In the genomic region with DNA sequence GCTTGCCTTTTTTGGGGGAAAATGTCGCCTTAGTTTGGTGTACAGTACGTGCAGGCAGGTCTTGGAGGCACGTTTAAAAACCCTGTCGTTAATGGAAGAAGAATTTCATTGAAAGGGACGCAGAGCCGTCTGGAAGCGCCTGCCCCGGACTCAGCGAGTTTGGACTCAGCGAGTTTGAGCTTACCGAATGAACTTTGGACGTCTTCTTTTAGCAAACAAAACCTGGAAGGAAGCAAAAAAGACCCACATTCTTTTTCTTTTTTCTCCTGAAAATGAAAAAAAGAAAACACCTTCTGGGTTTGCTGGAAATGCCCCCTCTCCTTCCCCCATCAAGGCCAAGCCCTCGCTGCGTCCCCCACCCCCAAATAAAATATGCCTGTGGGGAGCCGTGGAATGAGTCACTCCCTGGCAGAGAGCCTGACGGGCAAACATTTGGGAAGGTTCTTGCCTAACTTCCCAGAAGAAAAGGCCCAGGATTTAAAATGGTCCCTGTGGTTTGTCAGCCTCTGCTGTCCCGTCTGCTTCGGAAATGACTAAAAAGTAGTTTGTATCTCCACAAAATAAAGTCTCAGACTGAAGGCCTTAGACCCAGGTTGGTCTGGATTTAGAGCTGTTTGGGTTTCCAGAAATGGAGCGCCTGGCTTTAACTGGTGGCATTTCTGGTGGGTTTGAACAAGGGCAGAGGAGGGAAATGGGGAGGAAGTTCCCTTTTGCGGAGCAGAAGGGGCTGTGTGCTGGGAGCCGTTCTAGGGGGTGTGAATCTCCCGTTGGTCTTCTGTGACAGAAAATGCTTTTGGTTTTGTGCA, we compare ENCODE assay signal across 8 cellular contexts. TPM values are rescaled to one million over a fixed set of nuclear protein-coding genes. Genes with fewer than 3 reads are reported as not detected.
DNase-seq lines count a peak whose midpoint lies in the region; FAIRE-seq and TF ChIP-seq lines count a peak whose summit lies in the region.

No MANE protein-coding gene starts in this region.

- H3K27me3 ChIP-seq in ovary, result no peaks in the 10 kb centered on the region

- peak; percentile 58 for TF ChIP-seq EP300 in ovary (IDR thresholded peaks at IDR 0.05)

- WGBS in ovary, 3 donors, result 8 to 12% (median 10%) methylated on average over 22 of the region's 22 CpGs

- FAIRE-seq in frontal cortex (lab: Jason Lieb, UNC), result no peak

- DNase-seq in AG20443 (ENCODE audit: low spot score) (peak; percentile 77), HFF-Myc (ENCODE audit: extremely low read depth, low read depth) (no peak), frontal cortex (ENCODE audit: low spot score in 2 of 2) (peak; percentile 40 to 66), ovary (peak; percentile 82 to 88 (median 84)), activated gamma-delta T cell (lab: John Stamatoyannopoulos, UW) (no peak), Ammon's horn (ENCODE audit: low spot score) (no peak)
- no peak for DNase-seq in activated CD4-positive, alpha-beta T cell treated with anti-CD3 and anti-CD28 coated beads for 1 hour

- TF ChIP-seq CTCF in HFF-Myc (IDR thresholded peaks at IDR 0.05; ENCODE audit: low read depth, low read length, missing control alignments), result no peak
- TF ChIP-seq CTCF in WI38 (IDR thresholded peaks at IDR 0.05; ENCODE audit: low read depth, low read length), result no peak
- no peak for TF ChIP-seq CTCF in ovary (IDR thresholded peaks at IDR 0.05)

- H3K9me3 ChIP-seq in ovary, result no peaks in the 10 kb centered on the region

- H3K4me3 ChIP-seq in HFF-Myc (replicated peaks; ENCODE audit: low read depth, low read length) (peak overlapping the region; percentile 94), WI38 (ENCODE audit: low read depth, low read length) (peak overlapping the region; percentile 92), ovary (peak overlapping the region; percentile 52)

- H3K36me3 ChIP-seq in ovary, result no peaks in the 10 kb centered on the region

- TF ChIP-seq POLR2A in ovary (IDR thresholded peaks at IDR 0.05), result no peak

- H3K27ac ChIP-seq in ovary, result peak overlapping the region; percentile 4 to 50

- intact Hi-C loops in ovary (cut with DNase I), result loop anchor here in 1 of 4 donors (2.0 kb wide), 1 partner anchor 23 kb away; no protein-coding TSS in a partner anchor

- H3K4me1 ChIP-seq in ovary (ENCODE audit: insufficient read depth), result peaks cover 21% of the 10 kb centered on the region

RNA-seq across cellular contexts. Expression of gene NEK6, which starts 1.7 kb away (rescaled TPM):
- total RNA-seq in frontal cortex (11.0 TPM), ovary (10 to 100 TPM in 5 of 7 donors, 1 to 10 TPM in 2; 7.2 to 45.1 (median 22.8) TPM)
- polyA plus RNA-seq in ovary, result 10 to 100 TPM in 1 of 2 donors, 1 to 10 TPM in 1; 7.6 to 23.0 TPM

Comparison
In these comparisons a context has a peak if more than half of its experiments do, and no peak if none do; other contexts are left out.
1. DNase-seq: peak in AG20443 (single experiment), frontal cortex (2 of 2) and ovary (5 of 5); none in HFF-Myc (single experiment), activated gamma-delta T cell (single experiment), activated CD4-positive, alpha-beta T cell treated with anti-CD3 and anti-CD28 coated beads for 1 hour (single experiment) and Ammon's horn (single experiment).
2. Peak in every context shown above with its lines, with median percentiles within 50 percentile points of each other: H3K4me3 ChIP-seq.